In genomic region chr6:44221291-44221960, GRCh38 we compare ENCODE assay signal across 8 cellular contexts. TPM values are rescaled to one million over a fixed set of nuclear protein-coding genes. Genes with fewer than 3 reads are reported as not detected.
DNase-seq lines count a peak whose midpoint lies in the region; ATAC-seq lines count a peak whose summit lies in the region.

No MANE protein-coding gene starts in this region.

- intact Hi-C loops in left cardiac atrium (cut with DNase I): no loop called here

- ATAC-seq in GM21786 (IDR thresholded peaks at IDR 0.05; ENCODE audit: unreplicated experiment) (peak; percentile 36), left cardiac atrium (peak; percentile 53 to 63)

- DNase-seq in DMS114 treated with DMSO at 0.1 percent for 48 hours (lab: John Stamatoyannopoulos, UW; ENCODE audit: unreplicated experiment) (peak; percentile 49), NAMALWA (ENCODE audit: low spot score) (peak; percentile 91), SW480 (ENCODE audit: low spot score) (peak; percentile 78), amniotic epithelial cell (ENCODE audit: low read depth) (peak; percentile 77), left cardiac atrium (peak; percentile 93), retina (peak; percentile 47), middle frontal gyrus (ENCODE audit: extremely low spot score, low spot score) (no peak)

RNA-seq across cellular contexts. Expression of gene SLC29A1, which starts 2.0 kb away (rescaled TPM):
- 100 to 1,000 TPM; 115 to 130 TPM for total RNA-seq in left cardiac atrium

RNA-seq across cellular contexts. Expression of gene MYMX, which starts 4.7 kb away (rescaled TPM):
- total RNA-seq in left cardiac atrium: 1 to 10 TPM; 2.4 to 3.8 TPM

RNA-seq across cellular contexts. Expression of gene HSP90AB1, which starts 25.5 kb away (rescaled TPM):
- total RNA-seq in left cardiac atrium: 100 to 1,000 TPM; 657 to 662 TPM

RNA-seq across cellular contexts. Expression of gene SLC35B2, which starts 35.9 kb away (rescaled TPM):
- total RNA-seq in left cardiac atrium: 10 to 100 TPM; 23.3 to 29.9 TPM

RNA-seq across cellular contexts. Expression of gene NFKBIE, which starts 43.9 kb away (rescaled TPM):
- total RNA-seq in left cardiac atrium: 1 to 10 TPM; 3.8 to 5.8 TPM
